In genomic region chr2:183214680-183215079, GRCh38 we compare ENCODE assay signal across 14 cellular contexts.
DNase-seq lines count a peak whose midpoint lies in the region; ATAC-seq, FAIRE-seq and TF ChIP-seq lines count a peak whose summit lies in the region.
"Had no signal": no experiment of that assay in that cellular context is flagged by ENCODE, and none has a peak within 500 bp of the region (broad histone marks: within the 10 kb centered on the region; RNA-seq: fewer than 3 reads in every experiment).

No MANE protein-coding gene starts in this region.

- H3K27ac ChIP-seq in body of pancreas = no peak overlapping the region
- no peak overlapping the region for H3K27ac ChIP-seq in SJCRH30

- DNase-seq in GM12864 (ENCODE audit: low read depth) (peak; percentile 0), GM19239 (ENCODE audit: insufficient read length, low spot score) (peak; percentile 1), foreskin melanocyte (no peak), body of pancreas (no peak), erythroblast (lab: John Stamatoyannopoulos, UW) (no peak), SJCRH30 (no peak)
- DNase-seq: activated CD8-positive, alpha-beta memory T cell treated with anti-CD3 and anti-CD28 coated beads, Interleukin-2, amount 50 U/mL, for 48 hours; effector memory CD4-positive, alpha-beta T cell; NCI-H510A treated with DMSO at 0.1 percent for 48 hours; SHP77; small intestine had no signal

- 71 to 97% methylated on average over 2 of the region's 2 CpGs for WGBS in body of pancreas, 2 donors

- no peak for TF ChIP-seq POLR2A in body of pancreas (IDR thresholded peaks at IDR 0.05)
- TF ChIP-seq POLR2A in erythroblast (IDR thresholded peaks at IDR 0.05; ENCODE audit: low read length) = no peak

- TF ChIP-seq CTCF in GM12864 (IDR thresholded peaks at IDR 0.05; ENCODE audit: low read depth, low read length, missing control alignments) = no peak
- no peak for TF ChIP-seq CTCF in body of pancreas (IDR thresholded peaks at IDR 0.05)

- no peaks in the 10 kb centered on the region for H3K9me3 ChIP-seq in body of pancreas
- H3K9me3 ChIP-seq in SJCRH30 (replicated peaks) = 0 out of 2 replicates have a peak, but pooled peaks cover 5% of the 10 kb centered on the region

- no peak overlapping the region for H3K4me3 ChIP-seq in GM12864 (ENCODE audit: low read depth, low read length)
- no peak overlapping the region for H3K4me3 ChIP-seq in body of pancreas
- no peak overlapping the region for H3K4me3 ChIP-seq in SJCRH30

- FAIRE-seq in GM19239 (lab: Jason Lieb, UNC) = peak; percentile 71
- FAIRE-seq: small intestine had no signal

- H3K4me1 ChIP-seq in body of pancreas (no peaks in the 10 kb centered on the region), SJCRH30 (no peaks in the 10 kb centered on the region)

- H3K36me3 ChIP-seq in body of pancreas (replicated peaks in 1 of 2; ENCODE audit: insufficient read depth in 1 of 2, low read depth in 2 of 2) (no peaks in the 10 kb centered on the region), SJCRH30 (no peaks in the 10 kb centered on the region)

- intact Hi-C loops in body of pancreas (cut with DNase I) = no loop called here

- ATAC-seq in HG02588 (IDR thresholded peaks at IDR 0.05; ENCODE audit: unreplicated experiment) = peak; percentile 84
- ATAC-seq in HG03175 (IDR thresholded peaks at IDR 0.05; ENCODE audit: unreplicated experiment) = peak; percentile 90
- ATAC-seq in body of pancreas = no peak
- ATAC-seq: left lobe of liver had no signal

- H3K27me3 ChIP-seq in body of pancreas = no peaks in the 10 kb centered on the region
- no peaks in the 10 kb centered on the region for H3K27me3 ChIP-seq in SJCRH30

Comparison
In these comparisons a context has a peak if more than half of its experiments do, and no peak if none do; other contexts are left out.
1. DNase-seq: peak in GM12864 (single experiment) and GM19239 (single experiment); none in foreskin melanocyte (single experiment), body of pancreas (0 of 4), erythroblast (0 of 2) and SJCRH30 (0 of 2).